20 cellular contexts compared by ENCODE assay signal in the genomic region with DNA sequence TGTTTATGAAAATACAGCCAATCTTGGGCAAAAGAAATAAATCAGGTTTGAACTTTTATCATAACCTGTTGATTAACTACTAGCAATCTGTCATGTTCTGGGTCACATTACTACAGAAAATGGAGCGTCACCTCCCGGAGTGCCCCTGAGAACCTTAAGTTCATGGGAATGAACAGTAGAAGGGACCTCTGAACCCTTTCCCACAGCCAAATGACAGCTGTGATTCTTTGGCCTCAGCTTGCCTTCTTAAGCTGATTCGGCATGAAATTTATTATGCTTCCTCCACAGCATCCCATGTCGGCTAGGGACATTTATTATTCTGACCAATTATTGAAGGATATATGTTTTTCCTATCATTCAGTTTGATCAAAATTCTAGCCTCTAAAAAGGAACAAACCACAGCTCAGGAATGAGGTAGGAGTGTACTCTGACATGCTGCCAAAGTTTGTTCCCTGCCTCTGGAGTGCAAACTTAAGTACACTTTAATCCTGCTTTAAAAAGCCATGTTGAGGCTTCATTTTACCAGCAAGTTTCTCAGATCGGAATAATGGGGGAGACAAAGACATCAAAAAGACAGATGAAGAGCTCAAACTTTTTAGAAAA.
DNase-seq lines count a peak whose midpoint lies in the region; ATAC-seq and TF ChIP-seq lines count a peak whose summit lies in the region.
"Had no signal": no experiment of that assay in that cellular context is flagged by ENCODE, and none has a peak within 500 bp of the region (broad histone marks: within the 10 kb centered on the region; RNA-seq: fewer than 3 reads in every experiment).

No MANE protein-coding gene starts in this region.

- no peaks in the 10 kb centered on the region for H3K4me1 ChIP-seq in mucosa of descending colon (ENCODE audit: low read depth)
- H3K4me1 ChIP-seq: adrenal gland had no signal

- no peaks in the 10 kb centered on the region for H3K36me3 ChIP-seq in mucosa of descending colon (ENCODE audit: low read depth)
- H3K36me3 ChIP-seq: adrenal gland had no signal

- TF ChIP-seq CTCF in AG10803 (conservative IDR thresholded peaks at IDR 0.05; ENCODE audit: low read length) (no peak), astrocyte of the spinal cord (IDR thresholded peaks at IDR 0.05; ENCODE audit: low read depth, low read length) (no peak), mucosa of descending colon (IDR thresholded peaks at IDR 0.05) (no peak)

- ATAC-seq in left cardiac atrium (peak; percentile 57 to 72), HG02938 (IDR thresholded peaks at IDR 0.05; ENCODE audit: unreplicated experiment) (no peak), mucosa of descending colon (no peak)
- ATAC-seq: activated CD4-positive, alpha-beta T cell treated with anti-CD3 and anti-CD28 coated beads for 36 hours; effector memory CD8-positive, alpha-beta T cell; natural killer cell treated with Interleukin-12 subunit alpha and Interleukin-12 subunit beta and Interleukin-15 and Interleukin-18, amount 100 ng/mL, for 72 hours had no signal

- H3K9me3 ChIP-seq in mucosa of descending colon, result no peaks in the 10 kb centered on the region
- H3K9me3 ChIP-seq: adrenal gland had no signal

- DNase-seq in AG10803 (ENCODE audit: low read depth) (peak; percentile 26), astrocyte of the spinal cord (ENCODE audit: low read depth, low spot score) (peak; percentile 69), left cardiac atrium (no peak), retina (peak; percentile 19), SW480 (ENCODE audit: low spot score) (no peak), Ammon's horn (ENCODE audit: low spot score) (no peak), mucosa of descending colon (no peak)
- DNase-seq: activated CD4-positive, alpha-beta T cell treated with anti-CD3 and anti-CD28 coated beads for 36 hours; activated T-cell treated with anti-CD3 and anti-CD28 coated beads, Interleukin-2, amount 50 U/mL, for 1 hour; adrenal gland; effector memory CD8-positive, alpha-beta T cell; glutamatergic neuron; H7; kidney glomerular epithelial cell; NCI-H187 treated with DMSO at 0.1 percent for 48 hours; NCI-H748 treated with DMSO at 0.1 percent for 48 hours; stimulated activated CD4-positive, alpha-beta T cell treated with anti-CD3 and anti-CD28 coated beads, Interleukin-12 subunit alpha, Interleukin-12 subunit beta, amount 100 ng/mL, for 4 hours; T-helper 2 cell had no signal

- H3K4me3 ChIP-seq in AG10803 (ENCODE audit: low read length) (no peak overlapping the region), astrocyte of the spinal cord (ENCODE audit: low read depth, low read length) (no peak overlapping the region), mucosa of descending colon (no peak overlapping the region)
- H3K4me3 ChIP-seq: adrenal gland had no signal

- intact Hi-C loops in left cardiac atrium (cut with DNase I), result no loop called here
- intact Hi-C loops in mucosa of descending colon (cut with DNase I, micrococcal nuclease), result no loop called here

- in situ Hi-C loops in astrocyte of the spinal cord (cut with HindIII; ENCODE audit: low sequenced_read_pairs), result no loop called here

Comparison
In these comparisons a context has a peak if more than half of its experiments do, and no peak if none do; other contexts are left out.
1. DNase-seq: peak in AG10803 (single experiment), astrocyte of the spinal cord (single experiment) and retina (single experiment); none in left cardiac atrium (single experiment), SW480 (single experiment), Ammon's horn (single experiment) and mucosa of descending colon (0 of 3).
2. ATAC-seq: peak in left cardiac atrium (2 of 2); none in HG02938 (single experiment) and mucosa of descending colon (single experiment).